Comparison of ENCODE assay signal across 18 cellular contexts in genomic region chr6:104953410-104953953, GRCh38. TPM values are rescaled to one million over a fixed set of nuclear protein-coding genes. Genes with fewer than 3 reads are reported as not detected.
DNase-seq lines count a peak whose midpoint lies in the region; ATAC-seq, FAIRE-seq and TF ChIP-seq lines count a peak whose summit lies in the region.
"Had no signal": no experiment of that assay in that cellular context is flagged by ENCODE, and none has a peak within 500 bp of the region (broad histone marks: within the 10 kb centered on the region; RNA-seq: fewer than 3 reads in every experiment).

No MANE protein-coding gene starts in this region.

- TF ChIP-seq RAD21 in H1 (IDR thresholded peaks at IDR 0.05 in 1 of 2, conservative IDR thresholded peaks at IDR 0.05 in 1 of 2; ENCODE audit: low read depth in 2 of 2, low read length in 2 of 2) = no peak

- H2BK120ac ChIP-seq in H1 (replicated peaks; ENCODE audit: low read depth, low read length) = no peak overlapping the region

- no peak overlapping the region; the same call in 1 of the 2 replicates for H2AK5ac ChIP-seq in H1 (ENCODE audit: low read depth, low read length)

- peak; percentile 39 to 55 for TF ChIP-seq POLR2A in H1 (IDR thresholded peaks at IDR 0.05; ENCODE audit: control extremely low read depth in 1 of 2, low read depth in 2 of 2, low read length in 2 of 2)

- ATAC-seq in DND-41 (ENCODE audit: insufficient read depth, low read depth) = no peak
- ATAC-seq: upper lobe of right lung had no signal

- H3K27ac ChIP-seq in DND-41 (ENCODE audit: low read length) (peak overlapping the region; percentile 96; the same call in 1 of the 2 replicates), H1 (ENCODE audit: low read depth, low read length) (peak overlapping the region; percentile 99)
- H3K27ac ChIP-seq: Peyer's patch, upper lobe of right lung had no signal

- H3K27ac Mint-ChIP-seq in IgD-negative memory B cell (peak overlapping the region; percentile 11 to 94 (median 83)), mesothelial cell of epicardium (peak overlapping the region; percentile 89)
- H3K27ac Mint-ChIP-seq: activated CD4-positive, alpha-beta T cell treated with anti-CD3 and anti-CD28 coated beads, Interleukin-2, amount 10 ng/mL, durations not matched to agents 24 days and 14 days; activated T-cell treated with anti-CD3 and anti-CD28 coated beads, Interleukin-2, amount 50 U/mL, for 24 hours; dendritic cell treated with granulocyte-macrophage colony-stimulating factor and Interleukin-4, amounts not matched to agents 40 ng/mL and 50 ng/mL, for 4 days had no signal

- no peak overlapping the region for H3K14ac ChIP-seq in H1 (ENCODE audit: insufficient read length)

- no peaks in the 10 kb centered on the region for H3K36me3 Mint-ChIP-seq in IgD-negative memory B cell
- H3K36me3 Mint-ChIP-seq in mesothelial cell of epicardium = no peaks in the 10 kb centered on the region

- no peaks in the 10 kb centered on the region for H3K27me3 ChIP-seq in DND-41 (ENCODE audit: insufficient read depth, low read length, poor library complexity)
- H3K27me3 ChIP-seq in H1 (replicated peaks in 1 of 4; ENCODE audit: control insufficient read depth in 3 of 4, extremely low read depth in 1 of 4, insufficient read depth in 3 of 4, low read length in 3 of 4) = no peaks in the 10 kb centered on the region

- no peak overlapping the region for H4K8ac ChIP-seq in H1 (ENCODE audit: extremely low read depth, insufficient read depth, low read length)

- TF ChIP-seq EP300 in H1 (IDR thresholded peaks at IDR 0.05; ENCODE audit: borderline replicate concordance in 1 of 2, low read depth in 2 of 2, low read length in 2 of 2) = peak in 1 of 2 experiments; percentile 43; a peak in 1 of 3 replicates

- no peak overlapping the region for H4K91ac ChIP-seq in H1 (replicated peaks; ENCODE audit: insufficient read length, low read length)

- DNase-seq in DND-41 = no peak
- peak; percentile 70 to 82 for DNase-seq in H1 (ENCODE audit: low read depth in 1 of 2, low spot score in 2 of 2)
- DNase-seq in mesothelial cell of epicardium (ENCODE audit: low spot score in 2 of 2, unreplicated experiment in 2 of 2) = peak in 1 of 2 experiments; percentile 56
- no peak for DNase-seq in SW480 (ENCODE audit: low spot score)
- no peak for DNase-seq in hippocampal formation (lab: John Stamatoyannopoulos, UW)
- DNase-seq in stimulated activated CD4-positive, alpha-beta T cell treated with anti-CD3 and anti-CD28 coated beads, Interleukin-4, amount 100 ng/mL, for 1 hour = no peak
- DNase-seq in NCI-H2081 (lab: John Stamatoyannopoulos, UW) = no peak
- DNase-seq: activated CD4-positive, alpha-beta T cell treated with anti-CD3 and anti-CD28 coated beads, Interleukin-2, amount 10 ng/mL, durations not matched to agents 24 days and 14 days; activated T-cell treated with anti-CD3 and anti-CD28 coated beads, Interleukin-2, amount 50 U/mL, for 24 hours; amygdala; NCI-H1417 treated with DMSO at 0.1 percent for 48 hours; NCI-H524; Peyer's patch; stimulated activated CD8-positive, alpha-beta memory T cell treated with anti-CD3 and anti-CD28 coated beads, Interleukin-4, amount 100 ng/mL, for 48 hours; SW 1271; upper lobe of right lung had no signal

- TF ChIP-seq CTCF in DND-41 (IDR thresholded peaks at IDR 0.05; ENCODE audit: borderline replicate concordance, extremely low read depth, low read length, poor library complexity, severe bottlenecking) (no peak), H1 (IDR thresholded peaks at IDR 0.05; ENCODE audit: control extremely low read depth in 1 of 3, insufficient read depth in 1 of 3, low read depth in 1 of 3, low read length in 3 of 3) (no peak), mesothelial cell of epicardium (IDR thresholded peaks at IDR 0.05; ENCODE audit: unreplicated experiment) (no peak)

- no peak overlapping the region for H2BK20ac ChIP-seq in H1 (ENCODE audit: low read length)

- H3K9ac ChIP-seq in DND-41 (ENCODE audit: low read depth, low read length) (no peak overlapping the region), H1 (replicated peaks in 1 of 4; ENCODE audit: extremely low read depth in 1 of 4, low read depth in 3 of 4, low read length in 3 of 4) (peak overlapping the region; percentile 80 to 95 (median 92))

- CTCF ChIA-PET in H1 (lab: Charles Lee; ENCODE audit: partially characterized antibody) = interaction anchor here (0.6 kb wide), 1 partner anchor 612 kb away, joined by 3 read pairs; no protein-coding TSS in a partner anchor

- H3K4me2 ChIP-seq in DND-41 (ENCODE audit: insufficient read depth, low read length) (no peak overlapping the region), H1 (ENCODE audit: insufficient read depth in 1 of 2, low read depth in 2 of 2, low read length in 2 of 2) (peak overlapping the region; percentile 78 to 89)

- FAIRE-seq in H1 (lab: Jason Lieb, UNC) = peak; percentile 98

- H4K20me1 ChIP-seq in DND-41 (ENCODE audit: insufficient read depth, low read length) = no peaks in the 10 kb centered on the region
- no peaks in the 10 kb centered on the region for H4K20me1 ChIP-seq in H1 (replicated peaks in 1 of 2; ENCODE audit: control insufficient read depth in 1 of 2, insufficient read depth in 2 of 2, low read length in 2 of 2)

- no peak overlapping the region; the same call in 1 of the 2 replicates for H2BK12ac ChIP-seq in H1 (ENCODE audit: low read depth, low read length)

- 1% methylated on average over 19 of the region's 20 CpGs; no CpG with 5 or more reads in 1 of the 2 experiments for WGBS in H1 (ENCODE audit: extremely low coverage in 1 of 2, insufficient coverage in 1 of 2, insufficient read length in 1 of 2, insufficient replicate concordance in 2 of 2, low coverage in 1 of 2, low lambda C conversion rate in 2 of 2, missing lambda C conversion rate in 1 of 2), 2 experiments

- H3K4me1 Mint-ChIP-seq in IgD-negative memory B cell = peaks cover 0 to 9% (median 0%) of the 10 kb centered on the region in 3 donors
- H3K4me1 Mint-ChIP-seq in mesothelial cell of epicardium = peaks cover 35% of the 10 kb centered on the region

- H3K36me3 ChIP-seq in DND-41 (ENCODE audit: insufficient read depth, low read length) = no peaks in the 10 kb centered on the region
- H3K36me3 ChIP-seq in H1 (ENCODE audit: control insufficient read depth in 2 of 4, insufficient read depth in 4 of 4, low read length in 3 of 4) = peaks cover 0 to 4% (median 0%) of the 10 kb centered on the region in 4 experiments; a peak in 1 of 8 replicates
- H3K36me3 ChIP-seq: Peyer's patch, upper lobe of right lung had no signal

- H3K4me1 ChIP-seq in DND-41 (ENCODE audit: insufficient read depth, low read length) (peaks cover 66% of the 10 kb centered on the region), H1 (replicated peaks in 1 of 4; ENCODE audit: control insufficient read depth in 3 of 4, insufficient read depth in 4 of 4, low read length in 3 of 4) (peaks cover 2 to 13% (median 6%) of the 10 kb centered on the region in 4 experiments; a peak in 4 of 7 replicates)
- H3K4me1 ChIP-seq: Peyer's patch, upper lobe of right lung had no signal

- H3K27me3 Mint-ChIP-seq in IgD-negative memory B cell = peaks cover 48% of the 10 kb centered on the region
- H3K27me3 Mint-ChIP-seq in mesothelial cell of epicardium (ENCODE audit: low read depth) = peaks cover 21% of the 10 kb centered on the region

- H3K4me3 ChIP-seq in DND-41 (ENCODE audit: low read depth in 1 of 2, low read length in 2 of 2) = no peak overlapping the region
- peak overlapping the region; percentile 38 to 90 (median 59) for H3K4me3 ChIP-seq in H1 (ENCODE audit: extremely low read depth in 1 of 4, insufficient read depth in 2 of 4, low read depth in 3 of 4, low read length in 4 of 4)
- H3K4me3 ChIP-seq: Peyer's patch, upper lobe of right lung had no signal

- H3K4me3 Mint-ChIP-seq in IgD-negative memory B cell = no peak overlapping the region
- peak overlapping the region; percentile 76 for H3K4me3 Mint-ChIP-seq in mesothelial cell of epicardium
- H3K4me3 Mint-ChIP-seq: activated CD4-positive, alpha-beta T cell treated with anti-CD3 and anti-CD28 coated beads, Interleukin-2, amount 10 ng/mL, durations not matched to agents 24 days and 14 days; activated T-cell treated with anti-CD3 and anti-CD28 coated beads, Interleukin-2, amount 50 U/mL, for 24 hours; dendritic cell treated with granulocyte-macrophage colony-stimulating factor and Interleukin-4, amounts not matched to agents 40 ng/mL and 50 ng/mL, for 4 days had no signal

- H3K56ac ChIP-seq in H1 (replicated peaks; ENCODE audit: insufficient read length, low read depth, low read length) = peak overlapping the region; percentile 36

- no peak overlapping the region for H3K4ac ChIP-seq in H1 (replicated peaks; ENCODE audit: insufficient read length, low read depth, low read length)

- H3K9me3 ChIP-seq in DND-41 (ENCODE audit: insufficient read depth, low read length, severe bottlenecking) (peaks cover 3% of the 10 kb centered on the region), H1 (ENCODE audit: insufficient read depth in 2 of 2, low read depth in 1 of 2, low read length in 1 of 2) (no peaks in the 10 kb centered on the region)
- H3K9me3 ChIP-seq: Peyer's patch, upper lobe of right lung had no signal

- H2AFZ ChIP-seq in DND-41 (ENCODE audit: low read depth, low read length) (0 out of 2 replicates have a peak overlapping the region, but pooled peaks have one; percentile 21), H1 (ENCODE audit: low read length) (no peak overlapping the region)

- POLR2A ChIA-PET in H1 (lab: Charles Lee; ENCODE audit: partially characterized antibody) = interaction anchor here (0.8 to 10.2 kb wide), 8 partner anchors 10 to 122 kb away, joined by 3 to 251 read pairs (median 3); no protein-coding TSS in a partner anchor

- H2BK15ac ChIP-seq in H1 (ENCODE audit: low read length) = no peak overlapping the region

- peaks cover 9% of the 10 kb centered on the region for H3K23me2 ChIP-seq in H1 (ENCODE audit: low read depth, low read length)

- peak overlapping the region; percentile 97; the same call in 1 of the 2 replicates for H3K18ac ChIP-seq in H1 (ENCODE audit: extremely low read depth, low read length)

- peak overlapping the region; percentile 96 for H2BK5ac ChIP-seq in H1 (ENCODE audit: low read depth, low read length)

- H3K9me3 Mint-ChIP-seq in IgD-negative memory B cell = peaks cover 3 to 10% (median 6%) of the 10 kb centered on the region in 3 donors
- H3K9me3 Mint-ChIP-seq in mesothelial cell of epicardium = no peaks in the 10 kb centered on the region
- H3K9me3 Mint-ChIP-seq: dendritic cell treated with granulocyte-macrophage colony-stimulating factor and Interleukin-4, amounts not matched to agents 40 ng/mL and 50 ng/mL, for 4 days had no signal

- no peaks in the 10 kb centered on the region for H3K79me1 ChIP-seq in H1 (ENCODE audit: low read depth, low read length)

- H3K23ac ChIP-seq in H1 (ENCODE audit: insufficient read length) = no peak overlapping the region

- peak overlapping the region; percentile 84 for H4K5ac ChIP-seq in H1 (ENCODE audit: insufficient read length, low read depth, low read length)

- H3K79me2 ChIP-seq in DND-41 (ENCODE audit: insufficient read depth, low read length) (no peaks in the 10 kb centered on the region), H1 (ENCODE audit: control insufficient read depth in 1 of 2, insufficient read depth in 2 of 2, low read length in 2 of 2) (peaks cover 0 to 25% of the 10 kb centered on the region in 2 experiments; a peak in 2 of 4 replicates)

RNA-seq across cellular contexts. Expression of gene LIN28B, which starts 3.4 kb away (rescaled TPM):
- polyA plus RNA-seq in IgD-negative memory B cell (not detected), H1 (2011; rRNA removed) (14.2 and 27.4 TPM in 2 replicates)
- total RNA-seq in H1 (2021; fragmentation: NEBNext Ultra II Directional; extraction: Animal tissue kit (Norgen Biotek cat#: 25700)) = 92.4 and 94.7 TPM in 2 replicates
- 27.9 TPM for polyA plus RNA-seq in H1 (2011; cell fraction: cytosol; rRNA removed)
- 14.8 TPM for polyA plus RNA-seq in H1 (2011; cell fraction: nucleus; rRNA removed)
- 30.9 to 50.6 TPM (median 37.4 TPM) in 4 replicates for polyA plus RNA-seq in H1 (2012, experiment 1 of 2)
- 3.5 TPM for polyA plus RNA-seq in H1 (2012, experiment 2 of 2)
- 47.8 TPM for polyA plus RNA-seq in H1 (2013, experiment 1 of 2)
- polyA plus RNA-seq in H1 (2013, experiment 2 of 2) = 45.4 TPM
- 53.3 and 71.1 TPM in 2 replicates for polyA minus RNA-seq in H1 (2011; rRNA and poly(A)+ RNA removed)
- polyA minus RNA-seq in H1 (2011; cell fraction: cytosol; rRNA and poly(A)+ RNA removed) = 44.4 TPM
- 56.2 TPM for polyA minus RNA-seq in H1 (2011; cell fraction: nucleus; rRNA and poly(A)+ RNA removed)
- 18.1 to 19.7 TPM (median 19.3 TPM) in 3 replicates for total RNA-seq in mesothelial cell of epicardium
- total RNA-seq: activated CD4-positive, alpha-beta T cell treated with anti-CD3 and anti-CD28 coated beads, Interleukin-2, amount 10 ng/mL, durations not matched to agents 24 days and 14 days; Peyer's patch; upper lobe of right lung had no signal

Comparison
In these comparisons a context has a peak if more than half of its experiments do, and no peak if none do; other contexts are left out.
1. DNase-seq: peak in H1 (2 of 2); none in DND-41 (single experiment), SW480 (single experiment), hippocampal formation (0 of 2), stimulated activated CD4-positive, alpha-beta T cell treated with anti-CD3 and anti-CD28 coated beads, Interleukin-4, amount 100 ng/mL, for 1 hour (single experiment) and NCI-H2081 (0 of 2).
2. H3K4me3 ChIP-seq: peak in H1 (4 of 4); none in DND-41 (0 of 2).